ENCODE assay signal across 1 cellular context in the genomic region with DNA sequence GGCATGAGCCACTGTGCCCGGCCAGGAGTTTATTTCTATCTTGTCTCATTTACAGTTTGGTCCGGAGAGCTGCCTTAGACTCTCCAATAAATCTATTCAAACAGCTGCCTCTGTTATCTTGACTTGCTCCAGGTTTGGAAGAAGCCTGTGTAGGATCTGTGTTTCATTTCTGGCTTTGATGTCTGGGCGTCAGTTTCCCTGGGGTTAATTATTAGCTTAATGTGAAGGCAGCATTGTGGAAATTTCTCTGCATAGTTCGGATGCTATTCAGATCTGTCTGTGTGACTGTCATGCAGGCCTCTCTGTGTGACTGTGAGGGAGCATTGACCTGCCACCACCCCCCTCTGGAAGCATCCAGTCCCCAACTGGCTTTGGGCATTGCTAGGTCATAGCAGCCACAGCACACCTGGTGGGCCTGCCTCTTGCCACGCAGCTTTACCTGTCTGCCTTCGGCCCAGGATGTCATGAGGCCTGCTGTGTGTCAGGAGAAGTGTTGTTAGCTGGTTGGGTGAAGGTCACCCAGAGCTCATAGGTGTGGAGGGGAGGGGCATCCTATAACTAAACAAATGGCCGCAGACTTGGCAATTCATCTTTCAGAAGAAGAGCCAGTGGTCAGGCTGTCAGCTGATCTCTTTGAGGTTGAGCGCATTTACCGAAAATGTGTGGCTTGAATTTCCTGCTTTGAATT.
A peak's percentile ranks its signal among the peaks of the same experiment; 100 is the strongest.
TF ChIP-seq lines count a peak whose summit lies in the region.

No MANE protein-coding gene starts in this region.

TF ChIP-seq in HepG2, 621 proteins besides CTCF, POLR2A, EP300 and RAD21 (continued from another document and continues in another):
- TF ChIP-seq ERF (CRISPR knock-in tag; IDR thresholded peaks at IDR 0.05) (peak; percentile 58; the same call in 1 of the 2 replicates), CREM (IDR thresholded peaks at IDR 0.05) (peak; percentile 67), CREM (CRISPR knock-in tag; IDR thresholded peaks at IDR 0.05) (no peak), HNRNPLL (IDR thresholded peaks at IDR 0.05; ENCODE audit: low read depth, low read length, poor library complexity, severe bottlenecking) (no peak), ZNF546 (CRISPR knock-in tag; conservative IDR thresholded peaks at IDR 0.05) (no peak), SNAPC2 (CRISPR knock-in tag; IDR thresholded peaks at IDR 0.05) (no peak), NFIB (CRISPR knock-in tag; IDR thresholded peaks at IDR 0.05; ENCODE audit: borderline replicate concordance) (no peak), NFATC3 (CRISPR knock-in tag; IDR thresholded peaks at IDR 0.05) (no peak), ETV6 (CRISPR knock-in tag; conservative IDR thresholded peaks at IDR 0.05) (peak; percentile 52; the same call in 1 of the 2 replicates), DNMT1 (CRISPR knock-in tag; IDR thresholded peaks at IDR 0.05) (no peak), GTF2F1 (IDR thresholded peaks at IDR 0.05; ENCODE audit: low read length) (no peak), ARNT (IDR thresholded peaks at IDR 0.05) (no peak), ZFYVE20 (CRISPR knock-in tag; IDR thresholded peaks at IDR 0.05; ENCODE audit: borderline replicate concordance, low read depth) (no peak), BCL6 (CRISPR knock-in tag; IDR thresholded peaks at IDR 0.05) (peak; percentile 44; the same call in 1 of the 2 replicates), ZNF747 (CRISPR knock-in tag; IDR thresholded peaks at IDR 0.05; ENCODE audit: borderline replicate concordance) (no peak), ZFX (CRISPR knock-in tag; IDR thresholded peaks at IDR 0.05; ENCODE audit: low read depth) (peak; percentile 95), WIZ (CRISPR knock-in tag; IDR thresholded peaks at IDR 0.05) (no peak), ZNF850 (CRISPR knock-in tag; conservative IDR thresholded peaks at IDR 0.05) (no peak), HIVEP1 (CRISPR knock-in tag; IDR thresholded peaks at IDR 0.05) (no peak), TARDBP (CRISPR knock-in tag; IDR thresholded peaks at IDR 0.05) (peak; percentile 77), ZNF484 (CRISPR knock-in tag; IDR thresholded peaks at IDR 0.05; ENCODE audit: borderline replicate concordance, low read depth) (no peak), ZNF44 (CRISPR knock-in tag; IDR thresholded peaks at IDR 0.05) (no peak), RFX3 (CRISPR knock-in tag; IDR thresholded peaks at IDR 0.05) (no peak), ZNF235 (CRISPR knock-in tag; IDR thresholded peaks at IDR 0.05; ENCODE audit: borderline replicate concordance) (no peak), DNMT3B (CRISPR knock-in tag; conservative IDR thresholded peaks at IDR 0.05) (no peak), ZNF230 (CRISPR knock-in tag; IDR thresholded peaks at IDR 0.05) (no peak), EEA1 (CRISPR knock-in tag; IDR thresholded peaks at IDR 0.05; ENCODE audit: borderline replicate concordance) (no peak), ZNF264 (CRISPR knock-in tag; IDR thresholded peaks at IDR 0.05) (no peak), ZKSCAN5 (CRISPR knock-in tag; IDR thresholded peaks at IDR 0.05) (no peak), ZNF205 (CRISPR knock-in tag; IDR thresholded peaks at IDR 0.05) (peak; percentile 70; the same call in 1 of the 2 replicates), MXD4 (CRISPR knock-in tag; IDR thresholded peaks at IDR 0.05) (peak; percentile 82), ZNF629 (CRISPR knock-in tag; conservative IDR thresholded peaks at IDR 0.05) (0 out of 2 replicates have a peak, but pooled peaks have one; percentile 4), ZNF256 (CRISPR knock-in tag; conservative IDR thresholded peaks at IDR 0.05) (no peak), ZNF766 (CRISPR knock-in tag; IDR thresholded peaks at IDR 0.05; ENCODE audit: borderline replicate concordance) (no peak), SMC3 (IDR thresholded peaks at IDR 0.05; ENCODE audit: low read length) (no peak), TEAD2 (CRISPR knock-in tag; IDR thresholded peaks at IDR 0.05) (no peak)
- TF ChIP-seq, protein P1, sequence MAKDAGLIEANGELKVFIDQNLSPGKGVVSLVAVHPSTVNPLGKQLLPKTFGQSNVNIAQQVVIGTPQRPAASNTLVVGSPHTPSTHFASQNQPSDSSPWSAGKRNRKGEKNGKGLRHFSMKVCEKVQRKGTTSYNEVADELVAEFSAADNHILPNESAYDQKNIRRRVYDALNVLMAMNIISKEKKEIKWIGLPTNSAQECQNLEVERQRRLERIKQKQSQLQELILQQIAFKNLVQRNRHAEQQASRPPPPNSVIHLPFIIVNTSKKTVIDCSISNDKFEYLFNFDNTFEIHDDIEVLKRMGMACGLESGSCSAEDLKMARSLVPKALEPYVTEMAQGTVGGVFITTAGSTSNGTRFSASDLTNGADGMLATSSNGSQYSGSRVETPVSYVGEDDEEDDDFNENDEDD (CRISPR knock-in tag; IDR thresholded peaks at IDR 0.05; ENCODE audit: borderline replicate concordance) = peak; percentile 33; the same call in 1 of the 2 replicates
- TF ChIP-seq, protein P2, sequence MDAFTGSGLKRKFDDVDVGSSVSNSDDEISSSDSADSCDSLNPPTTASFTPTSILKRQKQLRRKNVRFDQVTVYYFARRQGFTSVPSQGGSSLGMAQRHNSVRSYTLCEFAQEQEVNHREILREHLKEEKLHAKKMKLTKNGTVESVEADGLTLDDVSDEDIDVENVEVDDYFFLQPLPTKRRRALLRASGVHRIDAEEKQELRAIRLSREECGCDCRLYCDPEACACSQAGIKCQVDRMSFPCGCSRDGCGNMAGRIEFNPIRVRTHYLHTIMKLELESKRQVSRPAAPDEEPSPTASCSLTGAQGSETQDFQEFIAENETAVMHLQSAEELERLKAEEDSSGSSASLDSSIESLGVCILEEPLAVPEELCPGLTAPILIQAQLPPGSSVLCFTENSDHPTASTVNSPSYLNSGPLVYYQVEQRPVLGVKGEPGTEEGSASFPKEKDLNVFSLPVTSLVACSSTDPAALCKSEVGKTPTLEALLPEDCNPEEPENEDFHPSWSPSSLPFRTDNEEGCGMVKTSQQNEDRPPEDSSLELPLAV (CRISPR knock-in tag; conservative IDR thresholded peaks at IDR 0.05; ENCODE audit: low read depth) = no peak
- TF ChIP-seq, protein P3, sequence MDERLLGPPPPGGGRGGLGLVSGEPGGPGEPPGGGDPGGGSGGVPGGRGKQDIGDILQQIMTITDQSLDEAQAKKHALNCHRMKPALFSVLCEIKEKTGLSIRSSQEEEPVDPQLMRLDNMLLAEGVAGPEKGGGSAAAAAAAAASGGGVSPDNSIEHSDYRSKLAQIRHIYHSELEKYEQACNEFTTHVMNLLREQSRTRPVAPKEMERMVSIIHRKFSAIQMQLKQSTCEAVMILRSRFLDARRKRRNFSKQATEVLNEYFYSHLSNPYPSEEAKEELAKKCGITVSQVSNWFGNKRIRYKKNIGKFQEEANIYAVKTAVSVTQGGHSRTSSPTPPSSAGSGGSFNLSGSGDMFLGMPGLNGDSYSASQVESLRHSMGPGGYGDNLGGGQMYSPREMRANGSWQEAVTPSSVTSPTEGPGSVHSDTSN (CRISPR knock-in tag; IDR thresholded peaks at IDR 0.05) = no peak
- TF ChIP-seq, protein P4, sequence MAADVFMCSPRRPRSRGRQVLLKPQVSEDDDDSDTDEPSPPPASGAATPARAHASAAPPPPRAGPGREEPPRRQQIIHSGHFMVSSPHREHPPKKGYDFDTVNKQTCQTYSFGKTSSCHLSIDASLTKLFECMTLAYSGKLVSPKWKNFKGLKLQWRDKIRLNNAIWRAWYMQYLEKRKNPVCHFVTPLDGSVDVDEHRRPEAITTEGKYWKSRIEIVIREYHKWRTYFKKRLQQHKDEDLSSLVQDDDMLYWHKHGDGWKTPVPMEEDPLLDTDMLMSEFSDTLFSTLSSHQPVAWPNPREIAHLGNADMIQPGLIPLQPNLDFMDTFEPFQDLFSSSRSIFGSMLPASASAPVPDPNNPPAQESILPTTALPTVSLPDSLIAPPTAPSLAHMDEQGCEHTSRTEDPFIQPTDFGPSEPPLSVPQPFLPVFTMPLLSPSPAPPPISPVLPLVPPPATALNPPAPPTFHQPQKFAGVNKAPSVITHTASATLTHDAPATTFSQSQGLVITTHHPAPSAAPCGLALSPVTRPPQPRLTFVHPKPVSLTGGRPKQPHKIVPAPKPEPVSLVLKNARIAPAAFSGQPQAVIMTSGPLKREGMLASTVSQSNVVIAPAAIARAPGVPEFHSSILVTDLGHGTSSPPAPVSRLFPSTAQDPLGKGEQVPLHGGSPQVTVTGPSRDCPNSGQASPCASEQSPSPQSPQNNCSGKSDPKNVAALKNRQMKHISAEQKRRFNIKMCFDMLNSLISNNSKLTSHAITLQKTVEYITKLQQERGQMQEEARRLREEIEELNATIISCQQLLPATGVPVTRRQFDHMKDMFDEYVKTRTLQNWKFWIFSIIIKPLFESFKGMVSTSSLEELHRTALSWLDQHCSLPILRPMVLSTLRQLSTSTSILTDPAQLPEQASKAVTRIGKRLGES (CRISPR knock-in tag; IDR thresholded peaks at IDR 0.05; ENCODE audit: borderline replicate concordance) = no peak
- TF ChIP-seq, protein P5, sequence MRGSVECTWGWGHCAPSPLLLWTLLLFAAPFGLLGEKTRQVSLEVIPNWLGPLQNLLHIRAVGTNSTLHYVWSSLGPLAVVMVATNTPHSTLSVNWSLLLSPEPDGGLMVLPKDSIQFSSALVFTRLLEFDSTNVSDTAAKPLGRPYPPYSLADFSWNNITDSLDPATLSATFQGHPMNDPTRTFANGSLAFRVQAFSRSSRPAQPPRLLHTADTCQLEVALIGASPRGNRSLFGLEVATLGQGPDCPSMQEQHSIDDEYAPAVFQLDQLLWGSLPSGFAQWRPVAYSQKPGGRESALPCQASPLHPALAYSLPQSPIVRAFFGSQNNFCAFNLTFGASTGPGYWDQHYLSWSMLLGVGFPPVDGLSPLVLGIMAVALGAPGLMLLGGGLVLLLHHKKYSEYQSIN (CRISPR knock-in tag; IDR thresholded peaks at IDR 0.05; ENCODE audit: borderline replicate concordance) = no peak
- TF ChIP-seq, protein P6, sequence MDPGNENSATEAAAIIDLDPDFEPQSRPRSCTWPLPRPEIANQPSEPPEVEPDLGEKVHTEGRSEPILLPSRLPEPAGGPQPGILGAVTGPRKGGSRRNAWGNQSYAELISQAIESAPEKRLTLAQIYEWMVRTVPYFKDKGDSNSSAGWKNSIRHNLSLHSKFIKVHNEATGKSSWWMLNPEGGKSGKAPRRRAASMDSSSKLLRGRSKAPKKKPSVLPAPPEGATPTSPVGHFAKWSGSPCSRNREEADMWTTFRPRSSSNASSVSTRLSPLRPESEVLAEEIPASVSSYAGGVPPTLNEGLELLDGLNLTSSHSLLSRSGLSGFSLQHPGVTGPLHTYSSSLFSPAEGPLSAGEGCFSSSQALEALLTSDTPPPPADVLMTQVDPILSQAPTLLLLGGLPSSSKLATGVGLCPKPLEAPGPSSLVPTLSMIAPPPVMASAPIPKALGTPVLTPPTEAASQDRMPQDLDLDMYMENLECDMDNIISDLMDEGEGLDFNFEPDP (CRISPR knock-in tag; conservative IDR thresholded peaks at IDR 0.05) = no peak
- TF ChIP-seq, protein P7, sequence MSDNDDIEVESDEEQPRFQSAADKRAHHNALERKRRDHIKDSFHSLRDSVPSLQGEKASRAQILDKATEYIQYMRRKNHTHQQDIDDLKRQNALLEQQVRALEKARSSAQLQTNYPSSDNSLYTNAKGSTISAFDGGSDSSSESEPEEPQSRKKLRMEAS (IDR thresholded peaks at IDR 0.05) = peak; percentile 74
- TF ChIP-seq, protein P8, sequence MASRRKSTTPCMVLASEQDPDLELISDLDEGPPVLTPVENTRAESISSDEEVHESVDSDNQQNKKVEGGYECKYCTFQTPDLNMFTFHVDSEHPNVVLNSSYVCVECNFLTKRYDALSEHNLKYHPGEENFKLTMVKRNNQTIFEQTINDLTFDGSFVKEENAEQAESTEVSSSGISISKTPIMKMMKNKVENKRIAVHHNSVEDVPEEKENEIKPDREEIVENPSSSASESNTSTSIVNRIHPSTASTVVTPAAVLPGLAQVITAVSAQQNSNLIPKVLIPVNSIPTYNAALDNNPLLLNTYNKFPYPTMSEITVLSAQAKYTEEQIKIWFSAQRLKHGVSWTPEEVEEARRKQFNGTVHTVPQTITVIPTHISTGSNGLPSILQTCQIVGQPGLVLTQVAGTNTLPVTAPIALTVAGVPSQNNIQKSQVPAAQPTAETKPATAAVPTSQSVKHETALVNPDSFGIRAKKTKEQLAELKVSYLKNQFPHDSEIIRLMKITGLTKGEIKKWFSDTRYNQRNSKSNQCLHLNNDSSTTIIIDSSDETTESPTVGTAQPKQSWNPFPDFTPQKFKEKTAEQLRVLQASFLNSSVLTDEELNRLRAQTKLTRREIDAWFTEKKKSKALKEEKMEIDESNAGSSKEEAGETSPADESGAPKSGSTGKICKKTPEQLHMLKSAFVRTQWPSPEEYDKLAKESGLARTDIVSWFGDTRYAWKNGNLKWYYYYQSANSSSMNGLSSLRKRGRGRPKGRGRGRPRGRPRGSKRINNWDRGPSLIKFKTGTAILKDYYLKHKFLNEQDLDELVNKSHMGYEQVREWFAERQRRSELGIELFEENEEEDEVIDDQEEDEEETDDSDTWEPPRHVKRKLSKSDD (CRISPR knock-in tag; IDR thresholded peaks at IDR 0.05; ENCODE audit: low read depth) = 0 out of 2 replicates have a peak, but pooled peaks have one; percentile 36
- TF ChIP-seq, protein P9, sequence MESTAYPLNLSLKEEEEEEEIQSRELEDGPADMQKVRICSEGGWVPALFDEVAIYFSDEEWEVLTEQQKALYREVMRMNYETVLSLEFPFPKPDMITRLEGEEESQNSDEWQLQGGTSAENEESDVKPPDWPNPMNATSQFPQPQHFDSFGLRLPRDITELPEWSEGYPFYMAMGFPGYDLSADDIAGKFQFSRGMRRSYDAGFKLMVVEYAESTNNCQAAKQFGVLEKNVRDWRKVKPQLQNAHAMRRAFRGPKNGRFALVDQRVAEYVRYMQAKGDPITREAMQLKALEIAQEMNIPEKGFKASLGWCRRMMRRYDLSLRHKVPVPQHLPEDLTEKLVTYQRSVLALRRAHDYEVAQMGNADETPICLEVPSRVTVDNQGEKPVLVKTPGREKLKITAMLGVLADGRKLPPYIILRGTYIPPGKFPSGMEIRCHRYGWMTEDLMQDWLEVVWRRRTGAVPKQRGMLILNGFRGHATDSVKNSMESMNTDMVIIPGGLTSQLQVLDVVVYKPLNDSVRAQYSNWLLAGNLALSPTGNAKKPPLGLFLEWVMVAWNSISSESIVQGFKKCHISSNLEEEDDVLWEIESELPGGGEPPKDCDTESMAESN (CRISPR knock-in tag; conservative IDR thresholded peaks at IDR 0.05) = peak; percentile 64; the same call in 1 of the 2 replicates
- TF ChIP-seq, protein P10, sequence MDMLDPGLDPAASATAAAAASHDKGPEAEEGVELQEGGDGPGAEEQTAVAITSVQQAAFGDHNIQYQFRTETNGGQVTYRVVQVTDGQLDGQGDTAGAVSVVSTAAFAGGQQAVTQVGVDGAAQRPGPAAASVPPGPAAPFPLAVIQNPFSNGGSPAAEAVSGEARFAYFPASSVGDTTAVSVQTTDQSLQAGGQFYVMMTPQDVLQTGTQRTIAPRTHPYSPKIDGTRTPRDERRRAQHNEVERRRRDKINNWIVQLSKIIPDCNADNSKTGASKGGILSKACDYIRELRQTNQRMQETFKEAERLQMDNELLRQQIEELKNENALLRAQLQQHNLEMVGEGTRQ (IDR thresholded peaks at IDR 0.05; ENCODE audit: low read depth, low read length) = no peak
- TF ChIP-seq, protein P10 (CRISPR knock-in tag; IDR thresholded peaks at IDR 0.05; ENCODE audit: borderline replicate concordance) = no peak
